8 cellular contexts compared by ENCODE assay signal in genomic region chrX:129932792-129933321, GRCh38. TPM values are rescaled to one million over a fixed set of nuclear protein-coding genes. Genes with fewer than 3 reads are reported as not detected.
DNase-seq lines count a peak whose midpoint lies in the region; ATAC-seq and TF ChIP-seq lines count a peak whose summit lies in the region.

No MANE protein-coding gene starts in this region.

- peak; percentile 33 for DNase-seq in activated CD4-positive, CD25-positive, alpha-beta regulatory T cell treated with anti-CD3 and anti-CD28 coated beads, Interleukin-2, amount 50 U/mL, for 72 hours
- DNase-seq in adrenal gland (peak; percentile 32 to 64 (median 52)), kidney tubule cell (ENCODE audit: low spot score) (peak; percentile 9), superior temporal gyrus (ENCODE audit: extremely low spot score) (peak; percentile 8), NCI-H510A treated with DMSO at 0.1 percent for 48 hours (lab: John Stamatoyannopoulos, UW) (no peak), activated gamma-delta T cell treated with Interleukin-2 at 50 U/mL for 16 hours (no peak)

- TF ChIP-seq POLR2A in adrenal gland (IDR thresholded peaks at IDR 0.05): peak in 1 of 2 donors; percentile 47

- H3K4me1 ChIP-seq in adrenal gland (replicated peaks in 1 of 2): no peaks in the 10 kb centered on the region

- 6 to 42% (median 36%) methylated on average over 3 to 50 of the region's 50 CpGs; no CpG with 5 or more reads in 1 of the 4 donors for WGBS in adrenal gland, 4 donors

- no peak for TF ChIP-seq CTCF in adrenal gland (IDR thresholded peaks at IDR 0.05)

- peak overlapping the region in 1 of 4 donors; percentile 65 for H3K4me3 ChIP-seq in adrenal gland

- H3K27ac ChIP-seq in adrenal gland: peak overlapping the region in 2 of 5 donors; percentile 30 to 94

- H3K9me3 ChIP-seq in adrenal gland (replicated peaks in 1 of 3): no peaks in the 10 kb centered on the region

- H3K36me3 ChIP-seq in adrenal gland (replicated peaks in 1 of 2): no peaks in the 10 kb centered on the region

- intact Hi-C loops in adrenal gland (cut with DNase I): no loop called here

- H3K27me3 ChIP-seq in adrenal gland: peaks cover 4% of the 10 kb centered on the region

- ATAC-seq in activated CD4-positive, CD25-positive, alpha-beta regulatory T cell treated with anti-CD3 and anti-CD28 coated beads, Interleukin-2, amount 50 U/mL, for 24 hours: no peak
- ATAC-seq in HG03342 (IDR thresholded peaks at IDR 0.05; ENCODE audit: unreplicated experiment): peak; percentile 8

RNA-seq across cellular contexts. Expression of gene UTP14A, which starts 26.9 kb away (rescaled TPM):
- total RNA-seq in adrenal gland: 10 to 100 TPM; 10.1 to 17.5 (median 15.1) TPM
- polyA plus RNA-seq in adrenal gland: 10 to 100 TPM; 10.7 to 28.1 (median 11.1) TPM

RNA-seq across cellular contexts. Expression of gene BCORL1, which starts 49.6 kb away (rescaled TPM):
- 10 to 100 TPM in 4 of 8 donors, 1 to 10 TPM in 4; 4.2 to 18.5 (median 10.2) TPM for total RNA-seq in adrenal gland
- 1 to 10 TPM; 2.8 to 8.4 (median 5.5) TPM for polyA plus RNA-seq in adrenal gland

Comparison
In these comparisons a context has a peak if more than half of its experiments do, and no peak if none do; other contexts are left out.
1. DNase-seq: peak in activated CD4-positive, CD25-positive, alpha-beta regulatory T cell treated with anti-CD3 and anti-CD28 coated beads, Interleukin-2, amount 50 U/mL, for 72 hours (single experiment), adrenal gland (7 of 7), kidney tubule cell (single experiment) and superior temporal gyrus (single experiment); none in NCI-H510A treated with DMSO at 0.1 percent for 48 hours (single experiment) and activated gamma-delta T cell treated with Interleukin-2 at 50 U/mL for 16 hours (single experiment).